ENCODE assay signal across 10 cellular contexts in the genomic region with DNA sequence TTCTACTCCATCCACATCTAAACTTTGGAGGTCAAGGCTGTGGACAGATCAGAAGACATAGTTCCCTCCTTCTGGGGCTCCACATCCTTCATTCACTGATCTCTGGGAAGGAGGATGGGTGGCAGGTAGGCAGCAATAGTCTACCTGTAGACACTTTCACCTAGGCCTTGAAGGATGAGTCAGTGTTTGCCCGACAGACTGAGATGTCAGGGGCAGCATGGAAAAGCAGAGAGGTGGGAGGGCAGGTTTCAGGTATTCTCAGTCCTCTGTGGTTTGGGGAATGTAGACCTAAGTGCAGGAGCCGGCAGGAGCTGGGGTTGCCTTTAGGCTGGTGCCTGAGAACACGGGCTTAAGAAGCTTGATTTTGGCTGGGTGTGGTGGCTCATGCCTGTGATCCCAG.
DNase-seq lines count a peak whose midpoint lies in the region; ATAC-seq and TF ChIP-seq lines count a peak whose summit lies in the region.
"Had no signal": no experiment of that assay in that cellular context is flagged by ENCODE, and none has a peak within 500 bp of the region (broad histone marks: within the 10 kb centered on the region; RNA-seq: fewer than 3 reads in every experiment).

No MANE protein-coding gene starts in this region.

- peaks cover 19% of the 10 kb centered on the region for H3K4me1 ChIP-seq in DND-41 (ENCODE audit: insufficient read depth, low read length)

- H2AFZ ChIP-seq in DND-41 (ENCODE audit: low read depth, low read length), result no peak overlapping the region

- H3K27ac Mint-ChIP-seq in natural killer cell, result peak overlapping the region; percentile 89 to 93

- no peak overlapping the region for H3K9ac ChIP-seq in DND-41 (ENCODE audit: low read depth, low read length)

- TF ChIP-seq CTCF in DND-41 (IDR thresholded peaks at IDR 0.05; ENCODE audit: borderline replicate concordance, extremely low read depth, low read length, poor library complexity, severe bottlenecking) (no peak), LNCaP clone FGC (IDR thresholded peaks at IDR 0.05; ENCODE audit: control insufficient read depth, extremely low read depth, insufficient read depth) (no peak), dorsolateral prefrontal cortex (IDR thresholded peaks at IDR 0.05 in 54 of 56, conservative IDR thresholded peaks at IDR 0.05 in 2 of 56; ENCODE audit: low read depth in 1 of 56, partially characterized antibody in 56 of 56) (no peak), natural killer cell (IDR thresholded peaks at IDR 0.05) (no peak)

- no peaks in the 10 kb centered on the region for H3K27me3 Mint-ChIP-seq in natural killer cell (ENCODE audit: low read depth in 2 of 2)

- H3K9me3 ChIP-seq in DND-41 (ENCODE audit: insufficient read depth, low read length, severe bottlenecking), result no peaks in the 10 kb centered on the region
- H3K9me3 ChIP-seq: psoas muscle had no signal

- H3K27me3 ChIP-seq in DND-41 (ENCODE audit: insufficient read depth, low read length, poor library complexity) (peaks cover 26% of the 10 kb centered on the region), dorsolateral prefrontal cortex (no peaks in the 10 kb centered on the region)

- peaks cover 14% of the 10 kb centered on the region for H4K20me1 ChIP-seq in DND-41 (ENCODE audit: insufficient read depth, low read length)

- intact Hi-C loops in dorsolateral prefrontal cortex (cut with DNase I) (loop anchor here in 1 of 2 donors (10.0 kb wide), 2 partner anchors 187 to 237 kb away; no protein-coding TSS in a partner anchor), natural killer cell (cut with micrococcal nuclease) (loop anchor here (2.0 kb wide), 1 partner anchor 13 kb away; no protein-coding TSS in a partner anchor)

- H3K27ac ChIP-seq in DND-41 (ENCODE audit: low read length), result no peak overlapping the region
- peak overlapping the region in 1 of 59 donors; percentile 80 for H3K27ac ChIP-seq in dorsolateral prefrontal cortex
- H3K27ac ChIP-seq: psoas muscle had no signal

- H3K4me2 ChIP-seq in DND-41 (ENCODE audit: insufficient read depth, low read length), result peak overlapping the region; percentile 80

- H3K36me3 ChIP-seq in DND-41 (ENCODE audit: insufficient read depth, low read length), result peaks cover 23% of the 10 kb centered on the region

- H3K4me3 Mint-ChIP-seq in natural killer cell, result peak overlapping the region; percentile 92

- no peaks in the 10 kb centered on the region for H3K9me3 Mint-ChIP-seq in natural killer cell

- ATAC-seq in DND-41 (ENCODE audit: insufficient read depth, low read depth) (no peak), natural killer cell (no peak), HG03460 (IDR thresholded peaks at IDR 0.05; ENCODE audit: unreplicated experiment) (no peak)
- ATAC-seq: psoas muscle had no signal

- H3K36me3 Mint-ChIP-seq in natural killer cell, result no peaks in the 10 kb centered on the region

- H3K4me1 Mint-ChIP-seq in natural killer cell, result peaks cover 23% of the 10 kb centered on the region in 2 donors

- no peak for DNase-seq in DND-41
- no peak for DNase-seq in LNCaP clone FGC (ENCODE audit: low read depth)
- no peak for DNase-seq in dorsolateral prefrontal cortex
- DNase-seq in natural killer cell, result no peak
- DNase-seq in NCI-H774 (lab: John Stamatoyannopoulos, UW), result no peak
- no peak for DNase-seq in NCI-H748 treated with DMSO at 0.1 percent for 48 hours (lab: John Stamatoyannopoulos, UW)
- no peak for DNase-seq in NCI-H226
- DNase-seq: DMS53, psoas muscle had no signal

- 0 out of 4 replicates have a peak overlapping the region, but pooled peaks of 1 of the 2 experiments have one; percentile 91 for H3K4me3 ChIP-seq in DND-41 (ENCODE audit: low read depth in 1 of 2, low read length in 2 of 2)
- H3K4me3 ChIP-seq in LNCaP clone FGC (ENCODE audit: low read depth, low read length), result peak overlapping the region; percentile 98
- peak overlapping the region in 40 of 59 donors; percentile 57 to 97 (median 90) for H3K4me3 ChIP-seq in dorsolateral prefrontal cortex

- no peaks in the 10 kb centered on the region for H3K79me2 ChIP-seq in DND-41 (ENCODE audit: insufficient read depth, low read length)
